Comparison of ENCODE assay signal across 11 cellular contexts in genomic region chr12:89020121-89020480, GRCh38.
DNase-seq lines count a peak whose midpoint lies in the region; ATAC-seq and TF ChIP-seq lines count a peak whose summit lies in the region.
"Had no signal": no experiment of that assay in that cellular context is flagged by ENCODE, and none has a peak within 500 bp of the region (broad histone marks: within the 10 kb centered on the region; RNA-seq: fewer than 3 reads in every experiment).

No MANE protein-coding gene starts in this region.

- ATAC-seq in activated naive CD8-positive, alpha-beta T cell treated with anti-CD3 and anti-CD28 coated beads, Interleukin-2, amount 10 ng/mL, durations not matched to agents 7 days and 5 days (ENCODE audit: low read depth), result peak; percentile 5
- ATAC-seq in activated naive CD8-positive, alpha-beta T cell treated with anti-CD3 and anti-CD28 coated beads, Interleukin-2, amount 50 U/mL, for 24 hours, result no peak
- ATAC-seq in WTC11 (no peak), GM18909 (IDR thresholded peaks at IDR 0.05; ENCODE audit: poor library complexity, unreplicated experiment) (no peak)

- H3K36me3 ChIP-seq in MM.1S (replicated peaks; ENCODE audit: insufficient read depth, low read length) (no peaks in the 10 kb centered on the region), endocrine pancreas (ENCODE audit: control insufficient read depth, insufficient read depth, low read length) (no peaks in the 10 kb centered on the region), skeletal muscle satellite cell (ENCODE audit: insufficient read depth, low read length) (no peaks in the 10 kb centered on the region), stomach (no peaks in the 10 kb centered on the region)

- peak overlapping the region; percentile 32 for H2AFZ ChIP-seq in MM.1S (ENCODE audit: low read length)

- H4K20me1 ChIP-seq in MM.1S (ENCODE audit: insufficient read depth, low read length), result no peaks in the 10 kb centered on the region

- H3K4me1 ChIP-seq in MM.1S (ENCODE audit: low read length), result peaks cover 29% of the 10 kb centered on the region
- peaks cover 6% of the 10 kb centered on the region for H3K4me1 ChIP-seq in endocrine pancreas (ENCODE audit: control insufficient read depth, insufficient read depth, low read length)
- H3K4me1 ChIP-seq in skeletal muscle satellite cell (ENCODE audit: control insufficient read depth, insufficient read depth, low read length), result peaks cover 7% of the 10 kb centered on the region
- peaks cover 0 to 20% (median 13%) of the 10 kb centered on the region in 4 donors for H3K4me1 ChIP-seq in stomach

- peaks cover 15% of the 10 kb centered on the region for H3K36me3 Mint-ChIP-seq in activated naive CD8-positive, alpha-beta T cell treated with anti-CD3 and anti-CD28 coated beads, Interleukin-2, amount 10 ng/mL, durations not matched to agents 7 days and 5 days
- H3K36me3 Mint-ChIP-seq in activated naive CD8-positive, alpha-beta T cell treated with anti-CD3 and anti-CD28 coated beads, Interleukin-2, amount 50 U/mL, for 24 hours (ENCODE audit: low read depth), result no peaks in the 10 kb centered on the region
- no peaks in the 10 kb centered on the region for H3K36me3 Mint-ChIP-seq in WTC11
- H3K36me3 Mint-ChIP-seq: CD8-positive, alpha-beta T cell had no signal

- no peak overlapping the region for H3K27ac Mint-ChIP-seq in activated naive CD8-positive, alpha-beta T cell treated with anti-CD3 and anti-CD28 coated beads, Interleukin-2, amount 10 ng/mL, durations not matched to agents 7 days and 5 days
- H3K27ac Mint-ChIP-seq in activated naive CD8-positive, alpha-beta T cell treated with anti-CD3 and anti-CD28 coated beads, Interleukin-2, amount 50 U/mL, for 24 hours, result no peak overlapping the region
- H3K27ac Mint-ChIP-seq in WTC11, result no peak overlapping the region
- H3K27ac Mint-ChIP-seq: CD8-positive, alpha-beta T cell; GM23338 had no signal

- H3K9me2 ChIP-seq in MM.1S (replicated peaks; ENCODE audit: insufficient read depth, low read length), result no peaks in the 10 kb centered on the region

- TF ChIP-seq EP300 in stomach (IDR thresholded peaks at IDR 0.05), result no peak

- no peak overlapping the region for H3K4me3 ChIP-seq in MM.1S (ENCODE audit: low read length)
- peak overlapping the region; percentile 76 for H3K4me3 ChIP-seq in endocrine pancreas (ENCODE audit: control insufficient read depth, insufficient read depth, low read length)
- H3K4me3 ChIP-seq in skeletal muscle satellite cell (ENCODE audit: low read length), result no peak overlapping the region
- H3K4me3 ChIP-seq in stomach, result no peak overlapping the region

- H3K4me3 Mint-ChIP-seq in activated naive CD8-positive, alpha-beta T cell treated with anti-CD3 and anti-CD28 coated beads, Interleukin-2, amount 10 ng/mL, durations not matched to agents 7 days and 5 days, result no peak overlapping the region
- no peak overlapping the region for H3K4me3 Mint-ChIP-seq in activated naive CD8-positive, alpha-beta T cell treated with anti-CD3 and anti-CD28 coated beads, Interleukin-2, amount 50 U/mL, for 24 hours
- H3K4me3 Mint-ChIP-seq in WTC11, result no peak overlapping the region
- H3K4me3 Mint-ChIP-seq: CD8-positive, alpha-beta T cell; GM23338 had no signal

- H3K9me3 Mint-ChIP-seq in activated naive CD8-positive, alpha-beta T cell treated with anti-CD3 and anti-CD28 coated beads, Interleukin-2, amount 10 ng/mL, durations not matched to agents 7 days and 5 days, result no peaks in the 10 kb centered on the region
- no peaks in the 10 kb centered on the region for H3K9me3 Mint-ChIP-seq in activated naive CD8-positive, alpha-beta T cell treated with anti-CD3 and anti-CD28 coated beads, Interleukin-2, amount 50 U/mL, for 24 hours
- H3K9me3 Mint-ChIP-seq in WTC11, result peaks cover 6% of the 10 kb centered on the region
- H3K9me3 Mint-ChIP-seq: CD8-positive, alpha-beta T cell; GM23338 had no signal

- peaks cover 30% of the 10 kb centered on the region for H3K4me1 Mint-ChIP-seq in activated naive CD8-positive, alpha-beta T cell treated with anti-CD3 and anti-CD28 coated beads, Interleukin-2, amount 10 ng/mL, durations not matched to agents 7 days and 5 days
- peaks cover 21% of the 10 kb centered on the region for H3K4me1 Mint-ChIP-seq in activated naive CD8-positive, alpha-beta T cell treated with anti-CD3 and anti-CD28 coated beads, Interleukin-2, amount 50 U/mL, for 24 hours
- peaks cover 6% of the 10 kb centered on the region for H3K4me1 Mint-ChIP-seq in WTC11
- H3K4me1 Mint-ChIP-seq: GM23338 had no signal

- H3K4me2 ChIP-seq in MM.1S (ENCODE audit: low read depth, low read length), result peak overlapping the region; percentile 65; the same call in 1 of the 2 replicates
- peak overlapping the region; percentile 79 for H3K4me2 ChIP-seq in skeletal muscle satellite cell (ENCODE audit: low read length)

- peaks cover 12% of the 10 kb centered on the region for H3K27me3 Mint-ChIP-seq in activated naive CD8-positive, alpha-beta T cell treated with anti-CD3 and anti-CD28 coated beads, Interleukin-2, amount 10 ng/mL, durations not matched to agents 7 days and 5 days
- peaks cover 10% of the 10 kb centered on the region for H3K27me3 Mint-ChIP-seq in activated naive CD8-positive, alpha-beta T cell treated with anti-CD3 and anti-CD28 coated beads, Interleukin-2, amount 50 U/mL, for 24 hours
- H3K27me3 Mint-ChIP-seq in WTC11 (ENCODE audit: low read depth), result no peaks in the 10 kb centered on the region

- POLR2A ChIA-PET in activated naive CD8-positive, alpha-beta T cell treated with anti-CD3 and anti-CD28 coated beads, Interleukin-2, amount 10 ng/mL, durations not matched to agents 7 days and 5 days (lab: Charles Lee), result interaction anchor here (0.6 to 2.3 kb wide), 9 partner anchors 17 to 505 kb away, joined by 3 to 11 read pairs (median 4); partner anchors contain the start of genes DUSP6 and GALNT4
- POLR2A ChIA-PET in WTC11 (lab: Charles Lee), result no interaction called here

- no peaks in the 10 kb centered on the region for H3K27me3 ChIP-seq in MM.1S (replicated peaks; ENCODE audit: insufficient read depth, low read length)
- no peaks in the 10 kb centered on the region for H3K27me3 ChIP-seq in endocrine pancreas (ENCODE audit: control insufficient read depth, insufficient read depth, low read length)
- no peaks in the 10 kb centered on the region for H3K27me3 ChIP-seq in skeletal muscle satellite cell (ENCODE audit: control insufficient read depth, insufficient read depth, low read length)
- no peaks in the 10 kb centered on the region for H3K27me3 ChIP-seq in stomach

- H3K79me2 ChIP-seq in MM.1S (ENCODE audit: low read length), result no peaks in the 10 kb centered on the region

- H3K9ac ChIP-seq in MM.1S (ENCODE audit: low read length) (no peak overlapping the region), endocrine pancreas (ENCODE audit: control insufficient read depth, insufficient read depth, low read length) (no peak overlapping the region), skeletal muscle satellite cell (ENCODE audit: low read depth, low read length) (no peak overlapping the region)

- no peaks in the 10 kb centered on the region for H3K9me3 ChIP-seq in MM.1S (replicated peaks; ENCODE audit: insufficient read depth, low read length)
- no peaks in the 10 kb centered on the region for H3K9me3 ChIP-seq in endocrine pancreas (ENCODE audit: control insufficient read depth, low read length)
- no peaks in the 10 kb centered on the region for H3K9me3 ChIP-seq in skeletal muscle satellite cell (replicated peaks; ENCODE audit: low read length)
- no peaks in the 10 kb centered on the region for H3K9me3 ChIP-seq in stomach

- no peak for TF ChIP-seq POLR2A in stomach (IDR thresholded peaks at IDR 0.05)

- DNase-seq in activated naive CD8-positive, alpha-beta T cell treated with anti-CD3 and anti-CD28 coated beads, Interleukin-2, amount 10 ng/mL, durations not matched to agents 7 days and 5 days, result no peak
- no peak for DNase-seq in activated naive CD8-positive, alpha-beta T cell treated with anti-CD3 and anti-CD28 coated beads, Interleukin-2, amount 50 U/mL, for 24 hours
- DNase-seq in MM.1S (no peak), WTC11 (ENCODE audit: low spot score) (no peak), stomach (no peak)

- CTCF ChIA-PET in WTC11 (lab: Charles Lee), result interaction anchor here (0.6 to 2.1 kb wide), 13 partner anchors 11 to 507 kb away, joined by 3 to 11 read pairs (median 3); partner anchors contain the start of genes GALNT4 and POC1B

- intact Hi-C loops in stomach (cut with DNase I; ENCODE audit: low total_unique reads), result no loop called here

- H3K27ac ChIP-seq in MM.1S (ENCODE audit: low read length), result no peak overlapping the region
- no peak overlapping the region for H3K27ac ChIP-seq in stomach
- H3K27ac ChIP-seq: HL-60 had no signal

- no peak for TF ChIP-seq CTCF in MM.1S (IDR thresholded peaks at IDR 0.05; ENCODE audit: low read length)
- TF ChIP-seq CTCF in WTC11 (IDR thresholded peaks at IDR 0.05), result no peak
- no peak for TF ChIP-seq CTCF in stomach (IDR thresholded peaks at IDR 0.05)

- H3F3A ChIP-seq in MM.1S (ENCODE audit: insufficient read depth, low read length), result peaks cover 9% of the 10 kb centered on the region

TF ChIP-seq in WTC11, 78 proteins besides CTCF, POLR2A, EP300 and RAD21 (continues in another document):
- TF ChIP-seq MAX (CRISPR knock-in tag; IDR thresholded peaks at IDR 0.05), result no peak
